25 cellular contexts compared by ENCODE assay signal in the genomic region with DNA sequence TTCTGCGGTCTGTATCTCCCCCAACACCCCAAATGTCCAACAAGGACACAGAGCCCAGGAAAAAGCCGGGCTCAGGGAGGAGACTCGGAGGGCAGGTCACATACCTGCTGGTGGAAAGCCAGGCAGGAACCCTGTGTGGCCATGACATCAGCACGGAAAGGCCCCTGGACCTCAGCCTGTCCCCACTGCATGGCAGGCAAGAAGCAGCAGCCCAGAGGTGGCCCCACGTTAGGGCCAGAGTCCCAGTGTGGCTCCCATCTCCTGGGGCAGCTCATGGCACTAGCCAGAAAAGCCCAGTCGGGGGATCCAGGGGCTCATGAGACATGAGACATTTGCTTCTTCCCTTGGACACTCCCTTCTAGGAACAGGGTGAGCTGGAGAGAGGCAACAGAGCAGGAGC.
DNase-seq lines count a peak whose midpoint lies in the region; ATAC-seq and TF ChIP-seq lines count a peak whose summit lies in the region.
"Had no signal": no experiment of that assay in that cellular context is flagged by ENCODE, and none has a peak within 500 bp of the region (broad histone marks: within the 10 kb centered on the region; RNA-seq: fewer than 3 reads in every experiment).

No MANE protein-coding gene starts in this region.

- DNase-seq in breast epithelium (ENCODE audit: low spot score in 2 of 2) (peak; percentile 11 to 27), mammary epithelial cell (no peak), glutamatergic neuron (peak; percentile 2), sigmoid colon (peak; percentile 59), aorta (peak; percentile 21 to 57), pons (ENCODE audit: low spot score) (no peak)
- no peak for DNase-seq in stimulated activated CD4-positive, alpha-beta T cell treated with anti-CD3 and anti-CD28 coated beads, Interleukin-4, amount 100 ng/mL, for 24 hours
- DNase-seq in activated T-helper 1 cell treated with anti-CD3 and anti-CD28 coated beads, Interleukin-12 subunit alpha, Interleukin-12 subunit beta, Interleukin-2, Interleukin-4 antibody, amounts not matched to agents 30 ng/mL and 10 ng/mL and 1 ng/mL, durations not matched to agents 14 hours and 24 hours and 36 hours (ENCODE audit: low spot score) = no peak
- DNase-seq: activated CD4-positive, alpha-beta memory T cell treated with anti-CD3 and anti-CD28 coated beads for 36 hours; activated naive CD4-positive, alpha-beta T cell treated with anti-CD3 and anti-CD28 coated beads, Interleukin-2, amount 10 ng/mL, durations not matched to agents 7 days and 5 days; caudate nucleus; COR-L47; GDM1; Kasumi-1; naive B cell; NCI-H1694; NCI-H2171 treated with DMSO at 0.1 percent for 48 hours; NCI-H526; retina; stimulated activated CD4-positive, alpha-beta T cell treated with anti-CD3 and anti-CD28 coated beads, Interleukin-4, amount 100 ng/mL, for 1 hour; stimulated activated naive CD4-positive, alpha-beta T cell; thyroid gland; WERI-Rb-1 had no signal

- no peak overlapping the region for H3K9ac ChIP-seq in mammary epithelial cell (ENCODE audit: insufficient read depth, low read length)

- no peaks in the 10 kb centered on the region for H4K20me1 ChIP-seq in mammary epithelial cell (ENCODE audit: insufficient read depth, low read length)

- dilution Hi-C loops in mammary epithelial cell (cut with HindIII; ENCODE audit: low sequenced_read_pairs) = loop anchor here (5.0 kb wide), 1 partner anchor 70 kb away; no protein-coding TSS in a partner anchor

- peaks cover 8% of the 10 kb centered on the region for H3K27me3 Mint-ChIP-seq in glutamatergic neuron (ENCODE audit: unreplicated experiment)
- H3K27me3 Mint-ChIP-seq in activated T-helper 1 cell treated with anti-CD3 and anti-CD28 coated beads, Interleukin-12 subunit alpha, Interleukin-12 subunit beta, Interleukin-2, Interleukin-4 antibody, amounts not matched to agents 30 ng/mL and 10 ng/mL and 1 ng/mL, durations not matched to agents 14 hours and 24 hours and 36 hours (ENCODE audit: insufficient read depth) = peaks cover 3% of the 10 kb centered on the region
- H3K27me3 Mint-ChIP-seq: activated CD4-positive, alpha-beta memory T cell treated with anti-CD3 and anti-CD28 coated beads for 36 hours had no signal

- H3K27me3 ChIP-seq in breast epithelium (peaks cover 0 to 4% of the 10 kb centered on the region in 2 donors), mammary epithelial cell (ENCODE audit: insufficient read depth, low read length) (no peaks in the 10 kb centered on the region), sigmoid colon (no peaks in the 10 kb centered on the region), aorta (ENCODE audit: control insufficient read depth in 1 of 2, insufficient read depth in 2 of 2, low read length in 1 of 2) (no peaks in the 10 kb centered on the region)
- H3K27me3 ChIP-seq: thyroid gland had no signal

- no peak overlapping the region for H3K27ac Mint-ChIP-seq in glutamatergic neuron (ENCODE audit: unreplicated experiment)
- H3K27ac Mint-ChIP-seq in activated T-helper 1 cell treated with anti-CD3 and anti-CD28 coated beads, Interleukin-12 subunit alpha, Interleukin-12 subunit beta, Interleukin-2, Interleukin-4 antibody, amounts not matched to agents 30 ng/mL and 10 ng/mL and 1 ng/mL, durations not matched to agents 14 hours and 24 hours and 36 hours = no peak overlapping the region
- H3K27ac Mint-ChIP-seq: activated CD4-positive, alpha-beta memory T cell treated with anti-CD3 and anti-CD28 coated beads for 36 hours; activated naive CD4-positive, alpha-beta T cell treated with anti-CD3 and anti-CD28 coated beads, Interleukin-2, amount 10 ng/mL, durations not matched to agents 7 days and 5 days had no signal

- intact Hi-C loops in breast epithelium (cut with DNase I; ENCODE audit: low total_unique reads) = no loop called here
- intact Hi-C loops in mammary epithelial cell (cut with micrococcal nuclease) = no loop called here
- intact Hi-C loops in sigmoid colon (cut with DNase I) = no loop called here
- intact Hi-C loops in aorta (cut with DNase I) = no loop called here
- intact Hi-C loops in activated T-helper 1 cell treated with anti-CD3 and anti-CD28 coated beads, Interleukin-12 subunit alpha, Interleukin-12 subunit beta, Interleukin-2, Interleukin-4 antibody, amounts not matched to agents 30 ng/mL and 10 ng/mL and 1 ng/mL, durations not matched to agents 14 hours and 24 hours and 36 hours (cut with micrococcal nuclease) = no loop called here

- 86% methylated on average over 6 of the region's 6 CpGs for WGBS in mammary epithelial cell (ENCODE audit: low coverage, missing lambda C conversion rate)
- WGBS in sigmoid colon, 2 donors = 89 to 94% methylated on average over 6 of the region's 6 CpGs
- WGBS in aorta, 2 donors = 95 to 96% methylated on average over 6 of the region's 6 CpGs

- peaks cover 13% of the 10 kb centered on the region for H3K9me3 Mint-ChIP-seq in glutamatergic neuron (ENCODE audit: unreplicated experiment)
- H3K9me3 Mint-ChIP-seq in activated T-helper 1 cell treated with anti-CD3 and anti-CD28 coated beads, Interleukin-12 subunit alpha, Interleukin-12 subunit beta, Interleukin-2, Interleukin-4 antibody, amounts not matched to agents 30 ng/mL and 10 ng/mL and 1 ng/mL, durations not matched to agents 14 hours and 24 hours and 36 hours = no peaks in the 10 kb centered on the region

- TF ChIP-seq EP300 in sigmoid colon (IDR thresholded peaks at IDR 0.05) = no peak

- H3K4me3 ChIP-seq in breast epithelium = no peak overlapping the region
- H3K4me3 ChIP-seq in mammary epithelial cell (replicated peaks in 1 of 3; ENCODE audit: insufficient read depth in 1 of 3, low read depth in 2 of 3, low read length in 3 of 3) = no peak overlapping the region
- no peak overlapping the region for H3K4me3 ChIP-seq in sigmoid colon
- H3K4me3 ChIP-seq in aorta (ENCODE audit: low read length in 2 of 2) = no peak overlapping the region
- H3K4me3 ChIP-seq: thyroid gland had no signal

- H3K36me3 ChIP-seq in breast epithelium (no peaks in the 10 kb centered on the region), mammary epithelial cell (ENCODE audit: insufficient read depth, low read length) (no peaks in the 10 kb centered on the region), sigmoid colon (no peaks in the 10 kb centered on the region), aorta (ENCODE audit: control insufficient read depth in 1 of 2, insufficient read depth in 2 of 2, low read length in 1 of 2) (no peaks in the 10 kb centered on the region)
- H3K36me3 ChIP-seq: thyroid gland, WERI-Rb-1 had no signal

- H3K4me3 Mint-ChIP-seq in glutamatergic neuron (ENCODE audit: unreplicated experiment) = no peak overlapping the region
- H3K4me3 Mint-ChIP-seq in activated T-helper 1 cell treated with anti-CD3 and anti-CD28 coated beads, Interleukin-12 subunit alpha, Interleukin-12 subunit beta, Interleukin-2, Interleukin-4 antibody, amounts not matched to agents 30 ng/mL and 10 ng/mL and 1 ng/mL, durations not matched to agents 14 hours and 24 hours and 36 hours = no peak overlapping the region
- H3K4me3 Mint-ChIP-seq: activated CD4-positive, alpha-beta memory T cell treated with anti-CD3 and anti-CD28 coated beads for 36 hours; activated naive CD4-positive, alpha-beta T cell treated with anti-CD3 and anti-CD28 coated beads, Interleukin-2, amount 10 ng/mL, durations not matched to agents 7 days and 5 days; naive B cell had no signal

- TF ChIP-seq POLR2A in breast epithelium (IDR thresholded peaks at IDR 0.05) = no peak
- TF ChIP-seq POLR2A in sigmoid colon (IDR thresholded peaks at IDR 0.05) = no peak

- ATAC-seq in aorta (ENCODE audit: low FRiP score) = no peak
- ATAC-seq: HCT116 had no signal

- H3K4me1 ChIP-seq in breast epithelium (no peaks in the 10 kb centered on the region), mammary epithelial cell (ENCODE audit: insufficient read depth, low read length) (peaks cover 8% of the 10 kb centered on the region), sigmoid colon (peaks cover 0 to 24% (median 9%) of the 10 kb centered on the region in 4 donors), aorta (ENCODE audit: control insufficient read depth in 1 of 2, insufficient read depth in 2 of 2, low read length in 2 of 2) (no peaks in the 10 kb centered on the region)

- H2AFZ ChIP-seq in mammary epithelial cell (ENCODE audit: low read depth, low read length) = no peak overlapping the region

- H3K9me3 ChIP-seq in breast epithelium (peaks cover 0 to 15% of the 10 kb centered on the region in 2 donors), mammary epithelial cell (replicated peaks; ENCODE audit: insufficient read depth, low read length) (peaks cover 9% of the 10 kb centered on the region), sigmoid colon (peaks cover 0 to 2% (median 0%) of the 10 kb centered on the region in 4 donors), aorta (ENCODE audit: control insufficient read depth, low read length) (peaks cover 2% of the 10 kb centered on the region)
- H3K9me3 ChIP-seq: thyroid gland had no signal

- TF ChIP-seq CTCF in breast epithelium (IDR thresholded peaks at IDR 0.05) = no peak
- no peak for TF ChIP-seq CTCF in mammary epithelial cell (conservative IDR thresholded peaks at IDR 0.05 in 1 of 2, IDR thresholded peaks at IDR 0.05 in 1 of 2; ENCODE audit: extremely low read depth in 1 of 2, insufficient read depth in 1 of 2, low read depth in 1 of 2, low read length in 2 of 2)
- no peak for TF ChIP-seq CTCF in glutamatergic neuron (IDR thresholded peaks at IDR 0.05; ENCODE audit: partially characterized antibody, unreplicated experiment)
- TF ChIP-seq CTCF in sigmoid colon (IDR thresholded peaks at IDR 0.05) = no peak

- in situ Hi-C loops in mammary epithelial cell (cut with MboI; ENCODE audit: low sequenced_read_pairs in 2 of 2) = no loop called here

- CTCF ChIA-PET in mammary epithelial cell (lab: Charles Lee; ENCODE audit: low non-redundant PET) = no interaction called here

- no peaks in the 10 kb centered on the region for H3K79me2 ChIP-seq in mammary epithelial cell (ENCODE audit: insufficient read depth, low read length)

- H3K36me3 Mint-ChIP-seq in glutamatergic neuron (ENCODE audit: unreplicated experiment) = peaks cover 37% of the 10 kb centered on the region
- H3K36me3 Mint-ChIP-seq in activated T-helper 1 cell treated with anti-CD3 and anti-CD28 coated beads, Interleukin-12 subunit alpha, Interleukin-12 subunit beta, Interleukin-2, Interleukin-4 antibody, amounts not matched to agents 30 ng/mL and 10 ng/mL and 1 ng/mL, durations not matched to agents 14 hours and 24 hours and 36 hours (ENCODE audit: low read depth) = no peaks in the 10 kb centered on the region
- H3K36me3 Mint-ChIP-seq: activated naive CD4-positive, alpha-beta T cell treated with anti-CD3 and anti-CD28 coated beads, Interleukin-2, amount 10 ng/mL, durations not matched to agents 7 days and 5 days had no signal

- H3K4me1 Mint-ChIP-seq in glutamatergic neuron (ENCODE audit: low read depth, unreplicated experiment) = peaks cover 1% of the 10 kb centered on the region
- H3K4me1 Mint-ChIP-seq in activated T-helper 1 cell treated with anti-CD3 and anti-CD28 coated beads, Interleukin-12 subunit alpha, Interleukin-12 subunit beta, Interleukin-2, Interleukin-4 antibody, amounts not matched to agents 30 ng/mL and 10 ng/mL and 1 ng/mL, durations not matched to agents 14 hours and 24 hours and 36 hours (ENCODE audit: low read depth) = no peaks in the 10 kb centered on the region
- H3K4me1 Mint-ChIP-seq: activated naive CD4-positive, alpha-beta T cell treated with anti-CD3 and anti-CD28 coated beads, Interleukin-2, amount 10 ng/mL, durations not matched to agents 7 days and 5 days; naive B cell had no signal

- no peak overlapping the region for H3K4me2 ChIP-seq in mammary epithelial cell (ENCODE audit: insufficient read depth, low read depth, low read length)

- BruUV-seq in mammary epithelial cell (replicated peaks; lab: Mats Ljungman, UMichigan) = no TSS peak

- no peak overlapping the region for H3K27ac ChIP-seq in breast epithelium
- H3K27ac ChIP-seq in mammary epithelial cell (ENCODE audit: insufficient read depth, low read depth, low read length) = no peak overlapping the region
- H3K27ac ChIP-seq in sigmoid colon = peak overlapping the region in 1 of 4 donors; percentile 74
- H3K27ac ChIP-seq in aorta (ENCODE audit: low read depth in 1 of 2, low read length in 2 of 2) = no peak overlapping the region
- H3K27ac ChIP-seq: RWPE1, thyroid gland, WERI-Rb-1 had no signal

Comparison
In these comparisons a context has a peak if more than half of its experiments do, and no peak if none do; other contexts are left out.
1. DNase-seq: peak in breast epithelium (2 of 2), glutamatergic neuron (single experiment), sigmoid colon (single experiment) and aorta (2 of 2); none in mammary epithelial cell (single experiment), stimulated activated CD4-positive, alpha-beta T cell treated with anti-CD3 and anti-CD28 coated beads, Interleukin-4, amount 100 ng/mL, for 24 hours (single experiment), pons (single experiment) and activated T-helper 1 cell treated with anti-CD3 and anti-CD28 coated beads, Interleukin-12 subunit alpha, Interleukin-12 subunit beta, Interleukin-2, Interleukin-4 antibody, amounts not matched to agents 30 ng/mL and 10 ng/mL and 1 ng/mL, durations not matched to agents 14 hours and 24 hours and 36 hours (single experiment).